8 cellular contexts compared by ENCODE assay signal in the genomic region with DNA sequence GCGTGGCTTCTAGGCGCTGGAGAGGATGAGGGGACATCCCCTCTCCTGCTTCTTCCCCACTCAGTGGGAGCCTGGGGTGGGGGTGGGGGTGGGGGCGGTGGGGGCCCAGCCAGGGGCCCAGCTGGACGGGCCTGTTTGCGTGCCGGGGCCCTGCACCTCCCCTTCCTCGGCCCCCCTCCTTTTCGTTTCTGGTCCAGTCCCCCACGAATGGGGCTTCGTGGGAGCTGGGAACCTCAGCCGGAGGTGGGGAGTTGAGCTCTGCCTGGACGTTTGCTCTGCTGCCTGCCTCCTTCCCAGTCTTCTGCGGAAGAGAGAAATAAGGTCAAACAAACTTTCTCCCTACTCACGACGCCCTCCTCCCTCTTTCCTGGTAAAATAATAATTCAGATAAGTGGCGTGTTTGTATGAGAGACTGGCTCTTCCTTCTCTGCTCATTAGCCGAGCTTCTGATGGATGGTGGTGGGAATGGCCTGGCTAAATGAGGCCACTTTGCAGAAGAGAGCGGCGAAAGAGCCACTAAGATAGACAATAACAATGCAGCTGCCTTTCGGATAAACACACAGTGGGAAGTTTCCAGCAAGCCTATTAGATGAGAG. TPM values are rescaled to one million over a fixed set of nuclear protein-coding genes. Genes with fewer than 3 reads are reported as not detected.
A peak's percentile ranks its signal among the peaks of the same experiment; 100 is the strongest.
DNase-seq lines count a peak whose midpoint lies in the region; ATAC-seq and TF ChIP-seq lines count a peak whose summit lies in the region.

No MANE protein-coding gene starts in this region.

- DNase-seq in GM12865 (ENCODE audit: low read depth) (peak; percentile 41), KBM-7 (peak; percentile 34), WERI-Rb-1 (peak; percentile 36), epithelial cell of proximal tubule (ENCODE audit: low read depth) (no peak), upper lobe of left lung (peak in 1 of 2 donors; percentile 50)

- no peak for TF ChIP-seq POLR2A in upper lobe of left lung (IDR thresholded peaks at IDR 0.05)

- H3K4me3 ChIP-seq in GM12865 (ENCODE audit: low read depth, low read length) (peak overlapping the region; percentile 53), WERI-Rb-1 (ENCODE audit: low read depth, low read length) (peak overlapping the region; percentile 93), epithelial cell of proximal tubule (ENCODE audit: low read depth, low read length) (peak overlapping the region; percentile 83), mucosa of rectum (ENCODE audit: low read length in 2 of 2) (peak overlapping the region; percentile 78 to 80), upper lobe of left lung (peak overlapping the region; percentile 18 to 100 (median 76))

- peaks cover 7 to 16% of the 10 kb centered on the region in 2 donors for H3K4me1 ChIP-seq in mucosa of rectum (ENCODE audit: control insufficient read depth in 2 of 2, insufficient read depth in 2 of 2, low read length in 2 of 2)
- H3K4me1 ChIP-seq in upper lobe of left lung, result peaks cover 6 to 22% (median 9%) of the 10 kb centered on the region in 4 donors

- no peak for TF ChIP-seq CTCF in 22Rv1 (IDR thresholded peaks at IDR 0.05)
- no peak for TF ChIP-seq CTCF in GM12865 (IDR thresholded peaks at IDR 0.05; ENCODE audit: insufficient read depth, low read depth, low read length, missing control alignments)
- TF ChIP-seq CTCF in WERI-Rb-1 (IDR thresholded peaks at IDR 0.05; ENCODE audit: low read depth, low read length), result no peak
- TF ChIP-seq CTCF in epithelial cell of proximal tubule (conservative IDR thresholded peaks at IDR 0.05; ENCODE audit: low read depth, low read length), result no peak
- TF ChIP-seq CTCF in upper lobe of left lung (IDR thresholded peaks at IDR 0.05), result no peak

- H3K9ac ChIP-seq in mucosa of rectum (ENCODE audit: low read depth in 1 of 2, low read length in 2 of 2), result peak overlapping the region; percentile 32 to 78

- WGBS in upper lobe of left lung, 2 donors, result 8 to 12% methylated on average over 13 to 18 of the region's 20 CpGs

- in situ Hi-C loops in KBM-7 (cut with MboI; ENCODE audit: low pct_unique_long_range_greater_than_20kb, low sequenced_read_pairs), result no loop called here

- H3K9me3 ChIP-seq in WERI-Rb-1 (ENCODE audit: severe bottlenecking) (no peaks in the 10 kb centered on the region), mucosa of rectum (ENCODE audit: control insufficient read depth in 2 of 2, low read length in 2 of 2) (no peaks in the 10 kb centered on the region), upper lobe of left lung (no peaks in the 10 kb centered on the region)

- no peak for TF ChIP-seq EP300 in upper lobe of left lung (IDR thresholded peaks at IDR 0.05)

- H3K36me3 ChIP-seq in WERI-Rb-1, result peaks cover 25% of the 10 kb centered on the region
- peaks cover 0 to 7% of the 10 kb centered on the region in 2 donors for H3K36me3 ChIP-seq in mucosa of rectum (ENCODE audit: control insufficient read depth in 2 of 2, insufficient read depth in 2 of 2, low read length in 2 of 2)
- peaks cover 0 to 5% (median 0%) of the 10 kb centered on the region in 4 donors for H3K36me3 ChIP-seq in upper lobe of left lung

- H3K27me3 ChIP-seq in WERI-Rb-1 (ENCODE audit: insufficient read depth, low read depth, severe bottlenecking), result no peaks in the 10 kb centered on the region
- H3K27me3 ChIP-seq in mucosa of rectum (ENCODE audit: control insufficient read depth in 2 of 2, insufficient read depth in 2 of 2, low read length in 2 of 2), result no peaks in the 10 kb centered on the region
- H3K27me3 ChIP-seq in upper lobe of left lung, result no peaks in the 10 kb centered on the region

- H3K27ac ChIP-seq in 22Rv1 (peak overlapping the region; percentile 71), WERI-Rb-1 (peak overlapping the region; percentile 75), mucosa of rectum (ENCODE audit: low read depth in 2 of 2, low read length in 2 of 2) (peak overlapping the region; percentile 80 to 83), upper lobe of left lung (peak overlapping the region; percentile 81 to 88 (median 84))

- ATAC-seq in upper lobe of left lung (ENCODE audit: low FRiP score in 2 of 2) (peak in 1 of 2 donors; percentile 57), GM21529 (IDR thresholded peaks at IDR 0.05; ENCODE audit: unreplicated experiment) (no peak)

RNA-seq across cellular contexts. Expression of a gene that starts 0.8 kb away (rescaled TPM):
- total RNA-seq in epithelial cell of proximal tubule, result 17.8 and 20.6 TPM in 2 replicates
- total RNA-seq in upper lobe of left lung, result 10 to 100 TPM; 18.2 to 59.7 (median 27.0) TPM
